14 cellular contexts compared by ENCODE assay signal in genomic region chr12:75959060-75959459, GRCh38.
DNase-seq lines count a peak whose midpoint lies in the region; ATAC-seq, FAIRE-seq and TF ChIP-seq lines count a peak whose summit lies in the region.
"Had no signal": no experiment of that assay in that cellular context is flagged by ENCODE, and none has a peak within 500 bp of the region (broad histone marks: within the 10 kb centered on the region; RNA-seq: fewer than 3 reads in every experiment).

No MANE protein-coding gene starts in this region.

- ATAC-seq in HG03457 (IDR thresholded peaks at IDR 0.05; ENCODE audit: unreplicated experiment) = no peak
- no peak for ATAC-seq in HepG2
- ATAC-seq in HG02571 (IDR thresholded peaks at IDR 0.05; ENCODE audit: unreplicated experiment) = no peak
- ATAC-seq: left colon had no signal

- H3K4me3 ChIP-seq in BLaER1 treated with 17β-estradiol and CSF1 and Interleukin-3, amounts not matched to agents 10 nM and 100 nM = no peak overlapping the region
- H3K4me3 ChIP-seq in H7 (ENCODE audit: insufficient read depth, low read depth, low read length) (no peak overlapping the region), iPS DF 6.9 (ENCODE audit: low read length) (no peak overlapping the region), HepG2 (replicated peaks in 1 of 3; ENCODE audit: insufficient read depth in 1 of 3, low read depth in 2 of 3, low read length in 3 of 3) (no peak overlapping the region)
- H3K4me3 ChIP-seq: GM12878, testis had no signal

- H3K79me2 ChIP-seq in HepG2 (ENCODE audit: insufficient read depth, low read length) = no peaks in the 10 kb centered on the region

- H3K27ac ChIP-seq in BLaER1 treated with 17β-estradiol and CSF1 and Interleukin-3, amounts not matched to agents 10 nM and 100 nM = no peak overlapping the region
- H3K27ac ChIP-seq in iPS DF 6.9 (ENCODE audit: low read length) (peak overlapping the region; percentile 30), HepG2 (ENCODE audit: extremely low read length, insufficient read depth, low read length) (no peak overlapping the region)
- H3K27ac ChIP-seq: testis had no signal

- no CpG with 5 or more reads among the region's 2 CpGs for WGBS in iPS DF 6.9 (ENCODE audit: insufficient coverage, insufficient read length)
- WGBS in HepG2 (ENCODE audit: low lambda C conversion rate) = 78% methylated on average over 2 of the region's 2 CpGs

- H3K36me3 ChIP-seq in BLaER1 treated with 17β-estradiol and CSF1 and Interleukin-3, amounts not matched to agents 10 nM and 100 nM = no peaks in the 10 kb centered on the region
- H3K36me3 ChIP-seq in H7 (replicated peaks; ENCODE audit: control insufficient read depth, insufficient read depth, low read length) = no peaks in the 10 kb centered on the region
- H3K36me3 ChIP-seq in iPS DF 6.9 (ENCODE audit: control insufficient read depth, insufficient read depth, low read length) = no peaks in the 10 kb centered on the region
- H3K36me3 ChIP-seq in HepG2 (replicated peaks in 1 of 2; ENCODE audit: control insufficient read depth in 1 of 2, insufficient read depth in 2 of 2, low read length in 2 of 2) = no peaks in the 10 kb centered on the region
- H3K36me3 ChIP-seq: BE2C had no signal

- peak overlapping the region; percentile 22 to 74 (median 45); a peak in 17 of 22 replicates for H3K4me2 ChIP-seq in BLaER1 treated with 17β-estradiol and CSF1 and Interleukin-3, amounts not matched to agents 10 nM and 100 nM
- H3K4me2 ChIP-seq in HepG2 (ENCODE audit: low read depth, low read length) = no peak overlapping the region

- no peaks in the 10 kb centered on the region for H3K9me3 ChIP-seq in BLaER1 treated with 17β-estradiol and CSF1 and Interleukin-3, amounts not matched to agents 10 nM and 100 nM (replicated peaks in 1 of 11)
- H3K9me3 ChIP-seq in iPS DF 6.9 (ENCODE audit: control insufficient read depth, insufficient read depth, low read length) = no peaks in the 10 kb centered on the region
- no peaks in the 10 kb centered on the region for H3K9me3 ChIP-seq in HepG2 (ENCODE audit: low read length)
- H3K9me3 ChIP-seq: BE2C, testis had no signal

- TF ChIP-seq CTCF in HepG2 (CRISPR knock-in tag; IDR thresholded peaks at IDR 0.05) = no peak

- peak; percentile 58 for DNase-seq in H7
- peak; percentile 53 for DNase-seq in SW480 (ENCODE audit: low spot score)
- no peak for DNase-seq in iPS DF 6.9 (ENCODE audit: low read depth, low spot score)
- no peak for DNase-seq in hippocampal formation (lab: John Stamatoyannopoulos, UW)
- no peak for DNase-seq in HepG2 (ENCODE audit: low spot score)
- DNase-seq: activated CD8-positive, alpha-beta memory T cell treated with anti-CD3 and anti-CD28 coated beads, Interleukin-2, amount 50 U/mL, for 48 hours; BE2C; left colon; SHP77; testis had no signal

- intact Hi-C loops in HepG2 (cut with micrococcal nuclease; ENCODE audit: unreplicated experiment) = no loop called here

- FAIRE-seq in HepG2 (lab: Jason Lieb, UNC) = no peak
- FAIRE-seq: GM12878 had no signal

- TF ChIP-seq EP300 in HepG2 (IDR thresholded peaks at IDR 0.05; ENCODE audit: low read depth in 2 of 2, low read length in 2 of 2) (no peak), HepG2 (CRISPR knock-in tag; IDR thresholded peaks at IDR 0.05; ENCODE audit: borderline replicate concordance) (no peak)

- POLR2A ChIA-PET in HepG2 (lab: Yijun Ruan, JAX) = interaction anchor here (1.4 to 2.1 kb wide), 3 partner anchors 19 to 72 kb away, joined by 4 to 16 read pairs (median 6); partner anchors contain the start of gene PHLDA1

- in situ Hi-C loops in HepG2 (cut with HindIII; ENCODE audit: extremely low pct_ligation_motif_present, low pct_unique_long_range_greater_than_20kb) = no loop called here

- CTCF ChIA-PET in HepG2 (lab: Yijun Ruan, JAX; ENCODE audit: low intra/inter-chr PET ratio, low total read pairs) = no interaction called here

- peaks cover 12 to 33% (median 16%) of the 10 kb centered on the region in 10 experiments for H3K4me1 ChIP-seq in BLaER1 treated with 17β-estradiol and CSF1 and Interleukin-3, amounts not matched to agents 10 nM and 100 nM
- H3K4me1 ChIP-seq in iPS DF 6.9 (ENCODE audit: control insufficient read depth, insufficient read depth, low read length) = peaks cover 1% of the 10 kb centered on the region; the same call in 1 of the 2 replicates
- H3K4me1 ChIP-seq in HepG2 (ENCODE audit: insufficient read depth, low read length) = peaks cover 69% of the 10 kb centered on the region
- H3K4me1 ChIP-seq: BE2C, testis had no signal

- no peak for TF ChIP-seq RAD21 in HepG2 (CRISPR knock-in tag; IDR thresholded peaks at IDR 0.05)

- H3K27me3 ChIP-seq in BLaER1 treated with 17β-estradiol and CSF1 and Interleukin-3, amounts not matched to agents 10 nM and 100 nM = no peaks in the 10 kb centered on the region
- H3K27me3 ChIP-seq in H7 (ENCODE audit: control insufficient read depth, insufficient read depth, low read length) = no peaks in the 10 kb centered on the region
- H3K27me3 ChIP-seq in iPS DF 6.9 (ENCODE audit: control insufficient read depth, insufficient read depth, low read length) = no peaks in the 10 kb centered on the region
- no peaks in the 10 kb centered on the region for H3K27me3 ChIP-seq in HepG2 (ENCODE audit: control insufficient read depth in 1 of 2, insufficient read depth in 2 of 2, low read length in 2 of 2)
- H3K27me3 ChIP-seq: BE2C, testis had no signal

- BruUV-seq in HepG2 (replicated peaks; lab: Mats Ljungman, UMichigan) = no TSS peak

- TF ChIP-seq POLR2A in HepG2 (IDR thresholded peaks at IDR 0.05; ENCODE audit: insufficient read depth in 1 of 2, low read depth in 2 of 2, low read length in 2 of 2) = no peak

- H2AFZ ChIP-seq in HepG2 (ENCODE audit: low read length) = no peak overlapping the region

- H4K20me1 ChIP-seq in BLaER1 treated with 17β-estradiol and CSF1 and Interleukin-3, amounts not matched to agents 10 nM and 100 nM = no peaks in the 10 kb centered on the region
- H4K20me1 ChIP-seq in HepG2 (ENCODE audit: insufficient read depth, low read length) = no peaks in the 10 kb centered on the region

- H3K9ac ChIP-seq in BLaER1 treated with 17β-estradiol and CSF1 and Interleukin-3, amounts not matched to agents 10 nM and 100 nM = no peak overlapping the region
- H3K9ac ChIP-seq in HepG2 (ENCODE audit: insufficient read depth, low read depth, low read length) = no peak overlapping the region

TF ChIP-seq in HepG2, 621 proteins besides CTCF, POLR2A, EP300 and RAD21:
- TF ChIP-seq GATAD1 (CRISPR knock-in tag; IDR thresholded peaks at IDR 0.05) = no peak
- TF ChIP-seq TAF1 (CRISPR knock-in tag; IDR thresholded peaks at IDR 0.05) = no peak
- no peak for TF ChIP-seq IRX3 (CRISPR knock-in tag; IDR thresholded peaks at IDR 0.05; ENCODE audit: borderline replicate concordance, low read depth)
- TF ChIP-seq SRF (IDR thresholded peaks at IDR 0.05; ENCODE audit: low read depth, low read length) = no peak
- TF ChIP-seq ZNF33A (CRISPR knock-in tag; IDR thresholded peaks at IDR 0.05; ENCODE audit: borderline replicate concordance) = no peak
- TF ChIP-seq ZNF180 (CRISPR knock-in tag; IDR thresholded peaks at IDR 0.05; ENCODE audit: borderline replicate concordance, low read depth) = no peak
- TF ChIP-seq SIX1 (CRISPR knock-in tag; IDR thresholded peaks at IDR 0.05; ENCODE audit: borderline replicate concordance) = no peak
- no peak for TF ChIP-seq ZNF260 (CRISPR knock-in tag; IDR thresholded peaks at IDR 0.05; ENCODE audit: borderline replicate concordance, low read depth)
- TF ChIP-seq FOXO4 (CRISPR knock-in tag; conservative IDR thresholded peaks at IDR 0.05) = no peak
- no peak for TF ChIP-seq ARNTL (CRISPR knock-in tag; IDR thresholded peaks at IDR 0.05)
- TF ChIP-seq ZNF354B (CRISPR knock-in tag; IDR thresholded peaks at IDR 0.05) = no peak

Comparison
In these comparisons a context has a peak if more than half of its experiments do, and no peak if none do; other contexts are left out.
1. DNase-seq: peak in H7 (single experiment) and SW480 (single experiment); none in iPS DF 6.9 (single experiment), hippocampal formation (0 of 2) and HepG2 (single experiment).